14 cellular contexts compared by ENCODE assay signal in genomic region chr14:32457213-32457920, GRCh38.
DNase-seq lines count a peak whose midpoint lies in the region; ATAC-seq and TF ChIP-seq lines count a peak whose summit lies in the region.
"Had no signal": no experiment of that assay in that cellular context is flagged by ENCODE, and none has a peak within 500 bp of the region (broad histone marks: within the 10 kb centered on the region; RNA-seq: fewer than 3 reads in every experiment).

No MANE protein-coding gene starts in this region.

- TF ChIP-seq EP300 in esophagus muscularis mucosa (IDR thresholded peaks at IDR 0.05) = peak; percentile 59

- peaks cover 7 to 32% (median 25%) of the 10 kb centered on the region in 4 donors for H3K4me1 ChIP-seq in esophagus muscularis mucosa
- no peaks in the 10 kb centered on the region for H3K4me1 ChIP-seq in left lung
- peaks cover 9% of the 10 kb centered on the region for H3K4me1 ChIP-seq in stomach smooth muscle (ENCODE audit: control insufficient read depth, insufficient read depth, low read length)
- no peaks in the 10 kb centered on the region for H3K4me1 ChIP-seq in HAP-1
- H3K4me1 ChIP-seq: neural progenitor cell, spleen had no signal

- ATAC-seq in left lung = peak; percentile 25
- ATAC-seq: CD8-positive, alpha-beta T cell had no signal

- TF ChIP-seq CTCF in HFFc6 (IDR thresholded peaks at IDR 0.05) = no peak
- TF ChIP-seq CTCF in esophagus muscularis mucosa (IDR thresholded peaks at IDR 0.05) = no peak
- no peak for TF ChIP-seq CTCF in left lung (IDR thresholded peaks at IDR 0.05)

- no peaks in the 10 kb centered on the region for H3K27me3 ChIP-seq in esophagus muscularis mucosa
- H3K27me3 ChIP-seq in left lung = no peaks in the 10 kb centered on the region
- no peaks in the 10 kb centered on the region for H3K27me3 ChIP-seq in stomach smooth muscle (ENCODE audit: control insufficient read depth in 1 of 2, insufficient read depth in 2 of 2, low read length in 2 of 2)
- H3K27me3 ChIP-seq in HAP-1 (ENCODE audit: low read depth) = no peaks in the 10 kb centered on the region; the same call in 1 of the 2 replicates
- H3K27me3 ChIP-seq: neural progenitor cell, spleen had no signal

- H3K36me3 Mint-ChIP-seq in HFFc6 (ENCODE audit: low read depth) = peaks cover 11% of the 10 kb centered on the region
- H3K36me3 Mint-ChIP-seq: CD8-positive, alpha-beta T cell; neural progenitor cell had no signal

- peaks cover 8% of the 10 kb centered on the region; the same call in 1 of the 2 replicates for H3K9me3 Mint-ChIP-seq in HFFc6

- H3K4me3 Mint-ChIP-seq in HFFc6 = peak overlapping the region; percentile 32; the same call in 1 of the 2 replicates
- H3K4me3 Mint-ChIP-seq: CD8-positive, alpha-beta T cell; neural progenitor cell had no signal

- H3K36me3 ChIP-seq in esophagus muscularis mucosa (no peaks in the 10 kb centered on the region), left lung (no peaks in the 10 kb centered on the region), stomach smooth muscle (ENCODE audit: control insufficient read depth in 2 of 2, insufficient read depth in 2 of 2, low read length in 2 of 2) (no peaks in the 10 kb centered on the region), HAP-1 (replicated peaks) (no peaks in the 10 kb centered on the region)
- H3K36me3 ChIP-seq: neural progenitor cell, spleen had no signal

- H3K27ac ChIP-seq in esophagus muscularis mucosa (replicated peaks in 1 of 4) = peak overlapping the region; percentile 65 to 83 (median 79)
- H3K27ac ChIP-seq in left lung = peak overlapping the region in 1 of 2 donors; percentile 2
- H3K27ac ChIP-seq in stomach smooth muscle (ENCODE audit: low read length) = peak overlapping the region; percentile 84
- H3K27ac ChIP-seq: neural progenitor cell, spleen had no signal

- in situ Hi-C loops in HAP-1 (cut with MboI; ENCODE audit: low sequenced_read_pairs) = loop anchor here (25.0 kb wide), 1 partner anchor 1095 kb away; no protein-coding TSS in a partner anchor

- peak overlapping the region; percentile 83 for H3K27ac Mint-ChIP-seq in HFFc6
- H3K27ac Mint-ChIP-seq: CD8-positive, alpha-beta T cell; neural progenitor cell had no signal

- intact Hi-C loops in esophagus muscularis mucosa (cut with DNase I) (no loop called here), left lung (cut with DNase I) (no loop called here)

- TF ChIP-seq POLR2A in esophagus muscularis mucosa (IDR thresholded peaks at IDR 0.05; ENCODE audit: low read depth) = no peak

- no peaks in the 10 kb centered on the region for H3K27me3 Mint-ChIP-seq in HFFc6 (ENCODE audit: insufficient read depth)

- 21% methylated on average over 5 of the region's 5 CpGs for WGBS in esophagus muscularis mucosa

- H3K9ac ChIP-seq in stomach smooth muscle (ENCODE audit: low read length in 2 of 2) = peak overlapping the region; percentile 6 to 53
- H3K9ac ChIP-seq: neural progenitor cell had no signal

- no peak overlapping the region for H3K4me3 ChIP-seq in esophagus muscularis mucosa
- no peak overlapping the region for H3K4me3 ChIP-seq in left lung
- peak overlapping the region in 1 of 2 donors; percentile 8 for H3K4me3 ChIP-seq in stomach smooth muscle (ENCODE audit: low read length in 2 of 2)
- H3K4me3 ChIP-seq in HAP-1 = no peak overlapping the region
- H3K4me3 ChIP-seq: neural progenitor cell, spleen had no signal

- no peaks in the 10 kb centered on the region for H3K9me3 ChIP-seq in esophagus muscularis mucosa
- peaks cover 0 to 2% of the 10 kb centered on the region in 2 donors for H3K9me3 ChIP-seq in left lung
- H3K9me3 ChIP-seq in stomach smooth muscle (ENCODE audit: control insufficient read depth in 2 of 2, low read length in 2 of 2) = no peaks in the 10 kb centered on the region
- no peaks in the 10 kb centered on the region for H3K9me3 ChIP-seq in HAP-1

- DNase-seq in HFFc6 (peak; percentile 86), esophagus muscularis mucosa (ENCODE audit: extremely low spot score) (no peak), left lung (no peak), nucleus accumbens (lab: John Stamatoyannopoulos, UW) (no peak), HAP-1 (ENCODE audit: low spot score in 2 of 2) (no peak), SIG-M5 treated with dmso at 0.1 percent for 504 hours (lab: John Stamatoyannopoulos, UW; ENCODE audit: unreplicated experiment) (no peak), SW480 (ENCODE audit: low spot score) (no peak)
- DNase-seq: activated CD4-positive, CD25-positive, alpha-beta regulatory T cell; CD8-positive, alpha-beta T cell; OCI-M1; spleen; SW 1271 had no signal

- peaks cover 58% of the 10 kb centered on the region for H3K4me1 Mint-ChIP-seq in HFFc6 (ENCODE audit: low read depth)
- H3K4me1 Mint-ChIP-seq: neural progenitor cell had no signal
